In genomic region chr10:84076047-84076388, GRCh38 we compare ENCODE assay signal across 13 cellular contexts.
DNase-seq lines count a peak whose midpoint lies in the region; TF ChIP-seq lines count a peak whose summit lies in the region.
"Had no signal": no experiment of that assay in that cellular context is flagged by ENCODE, and none has a peak within 500 bp of the region (broad histone marks: within the 10 kb centered on the region; RNA-seq: fewer than 3 reads in every experiment).

No MANE protein-coding gene starts in this region.

- DNase-seq in AG09309 (ENCODE audit: low read depth) (peak; percentile 33), SJCRH30 (peak in 1 of 2 experiments; percentile 7), fibroblast of the conjunctiva (ENCODE audit: low read depth) (peak; percentile 81), osteoblast (ENCODE audit: insufficient read length, low spot score, missing footprints) (peak; percentile 82), NCI-H82 (lab: John Stamatoyannopoulos, UW) (no peak), NCI-H2081 (lab: John Stamatoyannopoulos, UW) (no peak), retina (no peak)
- DNase-seq in activated naive CD4-positive, alpha-beta T cell (lab: John Stamatoyannopoulos, UW), result no peak
- DNase-seq: activated CD8-positive, alpha-beta memory T cell treated with anti-CD3 and anti-CD28 coated beads for 24 hours; central memory CD4-positive, alpha-beta T cell; KG1; NCI-H510A had no signal

- H3K27me3 ChIP-seq in SJCRH30, result no peaks in the 10 kb centered on the region
- no peaks in the 10 kb centered on the region for H3K27me3 ChIP-seq in osteoblast (ENCODE audit: insufficient read depth, low read length)
- H3K27me3 ChIP-seq: BLaER1 treated with 17β-estradiol and CSF1 and Interleukin-3, amounts not matched to agents 10 nM and 100 nM had no signal

- H3K9me3 ChIP-seq in SJCRH30 (replicated peaks), result no peaks in the 10 kb centered on the region
- no peaks in the 10 kb centered on the region for H3K9me3 ChIP-seq in osteoblast (ENCODE audit: low read depth, low read length)
- H3K9me3 ChIP-seq: BLaER1 treated with 17β-estradiol and CSF1 and Interleukin-3, amounts not matched to agents 10 nM and 100 nM had no signal

- peak overlapping the region; percentile 65 for H2AFZ ChIP-seq in osteoblast (ENCODE audit: low read length)

- H3K79me2 ChIP-seq in osteoblast (ENCODE audit: insufficient read depth, low read length), result no peaks in the 10 kb centered on the region

- H4K20me1 ChIP-seq in osteoblast (ENCODE audit: insufficient read depth, low read length), result no peaks in the 10 kb centered on the region
- H4K20me1 ChIP-seq: BLaER1 treated with 17β-estradiol and CSF1 and Interleukin-3, amounts not matched to agents 10 nM and 100 nM had no signal

- H3K4me3 ChIP-seq in AG09309 (ENCODE audit: control insufficient read depth, low read depth, low read length) (no peak overlapping the region), SJCRH30 (no peak overlapping the region), osteoblast (ENCODE audit: insufficient read depth, low read length) (no peak overlapping the region)
- H3K4me3 ChIP-seq: BLaER1 treated with 17β-estradiol and CSF1 and Interleukin-3, amounts not matched to agents 10 nM and 100 nM had no signal

- no peak overlapping the region for H3K4me2 ChIP-seq in osteoblast (ENCODE audit: insufficient read depth, low read length)
- H3K4me2 ChIP-seq: BLaER1 treated with 17β-estradiol and CSF1 and Interleukin-3, amounts not matched to agents 10 nM and 100 nM had no signal

- peaks cover 3% of the 10 kb centered on the region; the same call in 1 of the 2 replicates for H3K4me1 ChIP-seq in SJCRH30
- H3K4me1 ChIP-seq in osteoblast (ENCODE audit: insufficient read depth, low read length), result peaks cover 7% of the 10 kb centered on the region
- H3K4me1 ChIP-seq: BLaER1 treated with 17β-estradiol and CSF1 and Interleukin-3, amounts not matched to agents 10 nM and 100 nM had no signal

- H3K27ac ChIP-seq in SJCRH30, result peak overlapping the region; percentile 55
- H3K27ac ChIP-seq in osteoblast (ENCODE audit: low read depth, low read length), result no peak overlapping the region
- H3K27ac ChIP-seq: BLaER1 treated with 17β-estradiol and CSF1 and Interleukin-3, amounts not matched to agents 10 nM and 100 nM had no signal

- H3K36me3 ChIP-seq in SJCRH30 (no peaks in the 10 kb centered on the region), osteoblast (ENCODE audit: insufficient read depth, low read length) (no peaks in the 10 kb centered on the region)
- H3K36me3 ChIP-seq: BLaER1 treated with 17β-estradiol and CSF1 and Interleukin-3, amounts not matched to agents 10 nM and 100 nM had no signal

- TF ChIP-seq CTCF in AG09309 (IDR thresholded peaks at IDR 0.05; ENCODE audit: control insufficient read depth, insufficient read depth, low read depth, low read length, missing control alignments) (no peak), osteoblast (IDR thresholded peaks at IDR 0.05; ENCODE audit: extremely low read depth, low read depth, low read length) (no peak)

Comparison
In these comparisons a context has a peak if more than half of its experiments do, and no peak if none do; other contexts are left out.
1. DNase-seq: peak in AG09309 (single experiment), fibroblast of the conjunctiva (single experiment) and osteoblast (single experiment); none in NCI-H82 (single experiment), NCI-H2081 (0 of 2), activated naive CD4-positive, alpha-beta T cell (0 of 4) and retina (single experiment).